ENCODE assay signal across 19 cellular contexts in genomic region chr18:33757037-33757436, GRCh38.
DNase-seq lines count a peak whose midpoint lies in the region; ATAC-seq and TF ChIP-seq lines count a peak whose summit lies in the region.
"Had no signal": no experiment of that assay in that cellular context is flagged by ENCODE, and none has a peak within 500 bp of the region (broad histone marks: within the 10 kb centered on the region; RNA-seq: fewer than 3 reads in every experiment).

No MANE protein-coding gene starts in this region.

- H3K27me3 ChIP-seq in BJ (ENCODE audit: control insufficient read depth, insufficient read depth, low read length) (no peaks in the 10 kb centered on the region), MG63 (no peaks in the 10 kb centered on the region)
- H3K27me3 ChIP-seq: vagina had no signal

- no peak overlapping the region for H3K27ac Mint-ChIP-seq in T-cell
- H3K27ac Mint-ChIP-seq: activated T-helper 17 cell treated with anti-CD3 and anti-CD28 coated beads, Interleukin-2, amount 50 U/mL, for 72 hours; CD4-positive, alpha-beta memory T cell; dendritic cell treated with granulocyte-macrophage colony-stimulating factor and Interleukin-4, amounts not matched to agents 40 ng/mL and 50 ng/mL, for 4 days; HFFc6 had no signal

- H3K9me3 ChIP-seq in MG63 = no peaks in the 10 kb centered on the region
- H3K9me3 ChIP-seq: vagina had no signal

- no peak for TF ChIP-seq CTCF in BJ (IDR thresholded peaks at IDR 0.05; ENCODE audit: insufficient read depth, low read depth, low read length)
- no peak for TF ChIP-seq CTCF in foreskin fibroblast (IDR thresholded peaks at IDR 0.05; ENCODE audit: low read depth, low read length)

- peaks cover 0 to 5% (median 3%) of the 10 kb centered on the region in 3 donors for H3K9me3 Mint-ChIP-seq in T-cell
- H3K9me3 Mint-ChIP-seq: activated T-helper 17 cell treated with anti-CD3 and anti-CD28 coated beads, Interleukin-2, amount 50 U/mL, for 72 hours; dendritic cell treated with granulocyte-macrophage colony-stimulating factor and Interleukin-4, amounts not matched to agents 40 ng/mL and 50 ng/mL, for 4 days had no signal

- no peaks in the 10 kb centered on the region for H3K4me1 Mint-ChIP-seq in T-cell
- H3K4me1 Mint-ChIP-seq: activated T-helper 17 cell treated with anti-CD3 and anti-CD28 coated beads, Interleukin-2, amount 50 U/mL, for 72 hours; CD4-positive, alpha-beta memory T cell had no signal

- ATAC-seq in T-cell (replicated peaks in 1 of 4) (no peak), esophagus mucosa (no peak)
- ATAC-seq: activated T-helper 17 cell treated with anti-CD3 and anti-CD28 coated beads, Interleukin-2, amount 50 U/mL, for 72 hours; left ventricle myocardium superior had no signal

- H3K4me3 ChIP-seq in BJ (ENCODE audit: low read depth, low read length) (no peak overlapping the region), MG63 (no peak overlapping the region), foreskin fibroblast (ENCODE audit: low read depth in 1 of 2, low read length in 2 of 2) (no peak overlapping the region)
- H3K4me3 ChIP-seq: vagina had no signal

- H3K36me3 ChIP-seq in BJ (ENCODE audit: control insufficient read depth, insufficient read depth, low read length) (no peaks in the 10 kb centered on the region), MG63 (no peaks in the 10 kb centered on the region)
- H3K36me3 ChIP-seq: vagina had no signal

- no peak overlapping the region for H3K4me3 Mint-ChIP-seq in T-cell
- H3K4me3 Mint-ChIP-seq: activated T-helper 17 cell treated with anti-CD3 and anti-CD28 coated beads, Interleukin-2, amount 50 U/mL, for 72 hours; CD4-positive, alpha-beta memory T cell; dendritic cell treated with granulocyte-macrophage colony-stimulating factor and Interleukin-4, amounts not matched to agents 40 ng/mL and 50 ng/mL, for 4 days; HFFc6 had no signal

- DNase-seq in BJ (ENCODE audit: low read depth) (peak; percentile 1), MG63 (peak; percentile 8), RPMI8226 (peak; percentile 45), foreskin fibroblast (peak; percentile 34 to 87), T-cell (no peak), T-helper 1 cell (no peak), A172 (ENCODE audit: low spot score) (no peak)
- DNase-seq: ACHN; activated CD4-positive, alpha-beta T cell treated with anti-CD3 and anti-CD28 coated beads for 48 hours; CD4-positive, alpha-beta memory T cell; HFFc6; left ventricle myocardium superior; NCI-H1048; stimulated activated CD4-positive, alpha-beta T cell treated with anti-CD3 and anti-CD28 coated beads, Interleukin-12 subunit alpha, Interleukin-12 subunit beta, amount 100 ng/mL, for 4 hours; substantia nigra had no signal

- POLR2A ChIA-PET in BJ (lab: Charles Lee) = no interaction called here
- POLR2A ChIA-PET in T-cell (lab: Charles Lee) = no interaction called here

- CTCF ChIA-PET in BJ (lab: Yijun Ruan, JAX) (no interaction called here), T-cell (lab: Charles Lee) (no interaction called here)

- no peaks in the 10 kb centered on the region for H3K36me3 Mint-ChIP-seq in T-cell
- H3K36me3 Mint-ChIP-seq: CD4-positive, alpha-beta memory T cell had no signal

- H3K27me3 Mint-ChIP-seq in T-cell = no peaks in the 10 kb centered on the region
- H3K27me3 Mint-ChIP-seq: activated T-helper 17 cell treated with anti-CD3 and anti-CD28 coated beads, Interleukin-2, amount 50 U/mL, for 72 hours; CD4-positive, alpha-beta memory T cell; dendritic cell treated with granulocyte-macrophage colony-stimulating factor and Interleukin-4, amounts not matched to agents 40 ng/mL and 50 ng/mL, for 4 days had no signal

Comparison
In these comparisons a context has a peak if more than half of its experiments do, and no peak if none do; other contexts are left out.
1. DNase-seq: peak in BJ (single experiment), MG63 (single experiment), RPMI8226 (single experiment) and foreskin fibroblast (2 of 2); none in T-cell (0 of 34), T-helper 1 cell (0 of 5) and A172 (single experiment).